Comparison of ENCODE assay signal across 14 cellular contexts in genomic region chr6:160142115-160142715, GRCh38. TPM values are rescaled to one million over a fixed set of nuclear protein-coding genes. Genes with fewer than 3 reads are reported as not detected.
"Had no signal": no experiment of that assay in that cellular context is flagged by ENCODE, and none has a peak within 500 bp of the region (broad histone marks: within the 10 kb centered on the region; RNA-seq: fewer than 3 reads in every experiment).

No MANE protein-coding gene starts in this region.

- H3K27me3 ChIP-seq: SJCRH30, suprapubic skin had no signal

- H3K4me1 ChIP-seq: SJCRH30 had no signal

- H3K27ac ChIP-seq: SJCRH30, suprapubic skin had no signal

- DNase-seq: activated CD4-positive, alpha-beta T cell treated with anti-CD3 and anti-CD28 coated beads, Interleukin-2, amount 50 U/mL, for 1 hour; activated CD8-positive, alpha-beta memory T cell treated with anti-CD3 and anti-CD28 coated beads for 24 hours; activated naive CD4-positive, alpha-beta T cell; activated naive CD8-positive, alpha-beta T cell treated with anti-CD3 and anti-CD28 coated beads, Interleukin-2, amount 10 ng/mL, durations not matched to agents 7 days and 5 days; cerebellar nuclear complex; erythroblast; hippocampal formation; kidney; SJCRH30; stimulated activated CD4-positive, alpha-beta T cell treated with anti-CD3 and anti-CD28 coated beads, Interleukin-4, amount 100 ng/mL, for 1 hour; stimulated activated naive CD4-positive, alpha-beta T cell had no signal

- H3K9me3 ChIP-seq: SJCRH30, suprapubic skin had no signal

- H3K36me3 Mint-ChIP-seq: activated naive CD8-positive, alpha-beta T cell treated with anti-CD3 and anti-CD28 coated beads, Interleukin-2, amount 10 ng/mL, durations not matched to agents 7 days and 5 days had no signal

- H3K27ac Mint-ChIP-seq: activated naive CD8-positive, alpha-beta T cell treated with anti-CD3 and anti-CD28 coated beads, Interleukin-2, amount 10 ng/mL, durations not matched to agents 7 days and 5 days had no signal

- H3K4me3 Mint-ChIP-seq: activated naive CD8-positive, alpha-beta T cell treated with anti-CD3 and anti-CD28 coated beads, Interleukin-2, amount 10 ng/mL, durations not matched to agents 7 days and 5 days; neural crest cell had no signal

- H3K36me3 ChIP-seq: SJCRH30, suprapubic skin had no signal

- H3K4me3 ChIP-seq: SJCRH30, suprapubic skin had no signal

RNA-seq across cellular contexts. Expression of gene SLC22A1, which starts 20.6 kb away (rescaled TPM):
- total RNA-seq: dermis microvascular lymphatic vessel endothelial cell had no signal
